10 cellular contexts compared by ENCODE assay signal in genomic region chr20:41408131-41408789, GRCh38. TPM values are rescaled to one million over a fixed set of nuclear protein-coding genes. Genes with fewer than 3 reads are reported as not detected.
DNase-seq lines count a peak whose midpoint lies in the region; ATAC-seq and TF ChIP-seq lines count a peak whose summit lies in the region.
"Had no signal": no experiment of that assay in that cellular context is flagged by ENCODE, and none has a peak within 500 bp of the region (broad histone marks: within the 10 kb centered on the region; RNA-seq: fewer than 3 reads in every experiment).

No MANE protein-coding gene starts in this region.

- H3K27me3 ChIP-seq in DND-41 (ENCODE audit: insufficient read depth, low read length, poor library complexity), result no peaks in the 10 kb centered on the region

- H3K4me3 ChIP-seq in DND-41 (ENCODE audit: low read depth in 1 of 2, low read length in 2 of 2), result no peak overlapping the region

- peaks cover 52% of the 10 kb centered on the region for H3K36me3 Mint-ChIP-seq in effector memory CD8-positive, alpha-beta T cell (ENCODE audit: insufficient read depth)
- peaks cover 43% of the 10 kb centered on the region for H3K36me3 Mint-ChIP-seq in mesothelial cell of epicardium

- DNase-seq in DND-41, result no peak
- DNase-seq in effector memory CD8-positive, alpha-beta T cell, result no peak
- no peak for DNase-seq in mesothelial cell of epicardium (ENCODE audit: low spot score in 2 of 2, unreplicated experiment in 2 of 2)
- DNase-seq in foreskin melanocyte, result no peak
- DNase-seq in CD1c-positive myeloid dendritic cell (ENCODE audit: extremely low spot score), result no peak
- DNase-seq in NCI-H69 (lab: John Stamatoyannopoulos, UW), result no peak
- DNase-seq: activated CD4-positive, alpha-beta T cell treated with anti-CD3 and anti-CD28 coated beads for 1 hour; NCI-H345 had no signal

- no peak overlapping the region for H3K27ac ChIP-seq in DND-41 (ENCODE audit: low read length)

- no peak overlapping the region for H3K9ac ChIP-seq in DND-41 (ENCODE audit: low read depth, low read length)

- no peaks in the 10 kb centered on the region for H3K27me3 Mint-ChIP-seq in effector memory CD8-positive, alpha-beta T cell
- no peaks in the 10 kb centered on the region for H3K27me3 Mint-ChIP-seq in mesothelial cell of epicardium (ENCODE audit: low read depth)

- H3K4me3 Mint-ChIP-seq in effector memory CD8-positive, alpha-beta T cell, result peak overlapping the region; percentile 41 to 46
- H3K4me3 Mint-ChIP-seq in mesothelial cell of epicardium, result no peak overlapping the region

- ATAC-seq in DND-41 (ENCODE audit: insufficient read depth, low read depth), result peak; percentile 40; the same call in 1 of the 3 replicates
- peak; percentile 56 for ATAC-seq in GM19372 (IDR thresholded peaks at IDR 0.05; ENCODE audit: low read depth, unreplicated experiment)
- peak; percentile 56 for ATAC-seq in HG03469 (IDR thresholded peaks at IDR 0.05; ENCODE audit: unreplicated experiment)
- peak; percentile 59 for ATAC-seq in effector memory CD8-positive, alpha-beta T cell (replicated peaks)

- H3K9me3 ChIP-seq in DND-41 (ENCODE audit: insufficient read depth, low read length, severe bottlenecking), result no peaks in the 10 kb centered on the region

- H3K36me3 ChIP-seq in DND-41 (ENCODE audit: insufficient read depth, low read length), result peaks cover 99% of the 10 kb centered on the region

- H3K4me1 ChIP-seq in DND-41 (ENCODE audit: insufficient read depth, low read length), result no peaks in the 10 kb centered on the region

- TF ChIP-seq CTCF in DND-41 (IDR thresholded peaks at IDR 0.05; ENCODE audit: borderline replicate concordance, extremely low read depth, low read length, poor library complexity, severe bottlenecking) (no peak), mesothelial cell of epicardium (IDR thresholded peaks at IDR 0.05; ENCODE audit: unreplicated experiment) (no peak)

- H3K27ac Mint-ChIP-seq in effector memory CD8-positive, alpha-beta T cell, result peak overlapping the region; percentile 67 to 73
- H3K27ac Mint-ChIP-seq in mesothelial cell of epicardium, result no peak overlapping the region

- H3K9me3 Mint-ChIP-seq in effector memory CD8-positive, alpha-beta T cell, result no peaks in the 10 kb centered on the region
- H3K9me3 Mint-ChIP-seq in mesothelial cell of epicardium, result no peaks in the 10 kb centered on the region

- H3K4me2 ChIP-seq in DND-41 (ENCODE audit: insufficient read depth, low read length), result no peak overlapping the region

- no peak overlapping the region for H2AFZ ChIP-seq in DND-41 (ENCODE audit: low read depth, low read length)

- H4K20me1 ChIP-seq in DND-41 (ENCODE audit: insufficient read depth, low read length), result no peaks in the 10 kb centered on the region

- no peaks in the 10 kb centered on the region for H3K79me2 ChIP-seq in DND-41 (ENCODE audit: insufficient read depth, low read length)

- H3K4me1 Mint-ChIP-seq in effector memory CD8-positive, alpha-beta T cell (ENCODE audit: low read depth in 2 of 2), result peaks cover 11 to 24% of the 10 kb centered on the region in 2 donors
- peaks cover 4% of the 10 kb centered on the region for H3K4me1 Mint-ChIP-seq in mesothelial cell of epicardium

RNA-seq across cellular contexts. Expression of gene EMILIN3, which starts 41.6 kb away (rescaled TPM):
- 5.0 to 5.6 TPM (median 5.2 TPM) in 3 replicates for total RNA-seq in mesothelial cell of epicardium
